Comparison of ENCODE assay signal across 18 cellular contexts in the genomic region with DNA sequence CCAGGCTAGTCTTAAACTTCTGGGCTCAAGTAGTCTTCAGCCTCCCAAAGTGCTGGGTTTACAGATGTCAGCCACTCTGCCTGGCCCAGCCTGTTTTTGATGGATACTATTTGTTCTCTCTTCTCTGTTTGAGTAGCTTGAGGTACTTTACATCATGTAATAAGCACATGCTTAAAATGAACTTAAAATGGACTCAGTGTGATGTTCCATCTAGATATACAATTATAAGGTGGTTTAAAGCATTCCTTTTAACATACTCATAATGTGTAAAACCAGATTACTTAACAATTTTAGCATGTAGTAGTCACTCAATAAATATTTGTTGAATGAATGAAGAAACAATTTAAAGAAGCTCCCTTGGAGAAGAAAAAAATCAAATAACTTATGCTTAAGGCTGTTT. TPM values are rescaled to one million over a fixed set of nuclear protein-coding genes. Genes with fewer than 3 reads are reported as not detected.
A peak's percentile ranks its signal among the peaks of the same experiment; 100 is the strongest.
DNase-seq lines count a peak whose midpoint lies in the region; ATAC-seq and TF ChIP-seq lines count a peak whose summit lies in the region.
"Had no signal": no experiment of that assay in that cellular context is flagged by ENCODE, and none has a peak within 500 bp of the region (broad histone marks: within the 10 kb centered on the region; RNA-seq: fewer than 3 reads in every experiment).

No MANE protein-coding gene starts in this region.

- H2BK120ac ChIP-seq in mesendoderm (ENCODE audit: low read depth, low read length): no peak overlapping the region

- no peak overlapping the region for H2BK5ac ChIP-seq in mesendoderm (ENCODE audit: low read length)

- peaks cover 1% of the 10 kb centered on the region for H3K36me3 Mint-ChIP-seq in endodermal cell (ENCODE audit: low read depth)
- no peaks in the 10 kb centered on the region for H3K36me3 Mint-ChIP-seq in activated CD4-positive, alpha-beta T cell treated with anti-CD3 and anti-CD28 coated beads, Interleukin-2, amount 10 ng/mL, durations not matched to agents 7 days and 5 days (ENCODE audit: low read depth)

- H3K4ac ChIP-seq in mesendoderm (ENCODE audit: low read depth, low read length): no peak overlapping the region

- H2BK15ac ChIP-seq in mesendoderm (replicated peaks; ENCODE audit: low read depth): no peak overlapping the region

- H3K4me2 ChIP-seq in mesendoderm (ENCODE audit: low read length): no peak overlapping the region

- H3K9me3 ChIP-seq in endodermal cell (ENCODE audit: control insufficient read depth, low read length): peaks cover 2% of the 10 kb centered on the region
- H3K9me3 ChIP-seq: MG63, vagina had no signal

- H4K8ac ChIP-seq in mesendoderm (ENCODE audit: low read depth, low read length): no peak overlapping the region

- no peak overlapping the region for H3K27ac ChIP-seq in endodermal cell (ENCODE audit: low read depth, low read length)
- peak overlapping the region; percentile 45 for H3K27ac ChIP-seq in mesendoderm (ENCODE audit: low read depth, low read length)
- H3K27ac ChIP-seq: vagina, VCaP had no signal

- H3K18ac ChIP-seq in mesendoderm (ENCODE audit: low read length): peak overlapping the region; percentile 96

- H3K23ac ChIP-seq in mesendoderm (ENCODE audit: low read length): no peak overlapping the region

- no peak overlapping the region for H2AK5ac ChIP-seq in mesendoderm (ENCODE audit: low read length)

- H3K36me3 ChIP-seq in endodermal cell (ENCODE audit: control insufficient read depth, insufficient read depth, low read length) (peaks cover under 1% of the 10 kb centered on the region), mesendoderm (ENCODE audit: control insufficient read depth, insufficient read depth, low read length) (no peaks in the 10 kb centered on the region)
- H3K36me3 ChIP-seq: MG63, vagina had no signal

- H3K9me3 Mint-ChIP-seq in endodermal cell: no peaks in the 10 kb centered on the region
- no peaks in the 10 kb centered on the region for H3K9me3 Mint-ChIP-seq in activated CD4-positive, alpha-beta T cell treated with anti-CD3 and anti-CD28 coated beads, Interleukin-2, amount 10 ng/mL, durations not matched to agents 7 days and 5 days
- H3K9me3 Mint-ChIP-seq: activated T-helper 17 cell treated with anti-CD3 and anti-CD28 coated beads, Interleukin-2, amount 50 U/mL, for 72 hours had no signal

- no peak for TF ChIP-seq CTCF in endodermal cell (conservative IDR thresholded peaks at IDR 0.05)

- H3K4me1 ChIP-seq in endodermal cell (ENCODE audit: control insufficient read depth, insufficient read depth, low read length) (peaks cover 12% of the 10 kb centered on the region), mesendoderm (ENCODE audit: control insufficient read depth, low read depth, low read length) (peaks cover 12% of the 10 kb centered on the region)
- H3K4me1 ChIP-seq: vagina had no signal

- no peaks in the 10 kb centered on the region for H3K27me3 Mint-ChIP-seq in endodermal cell (ENCODE audit: insufficient read depth)
- peaks cover 5% of the 10 kb centered on the region for H3K27me3 Mint-ChIP-seq in activated CD4-positive, alpha-beta T cell treated with anti-CD3 and anti-CD28 coated beads, Interleukin-2, amount 10 ng/mL, durations not matched to agents 7 days and 5 days

- no peaks in the 10 kb centered on the region for H3K27me3 ChIP-seq in endodermal cell (ENCODE audit: control insufficient read depth, insufficient read depth, low read length, poor library complexity, severe bottlenecking)
- H3K27me3 ChIP-seq in mesendoderm (ENCODE audit: insufficient read depth, low read length, poor library complexity): no peaks in the 10 kb centered on the region
- H3K27me3 ChIP-seq: MG63, vagina had no signal

- CTCF ChIA-PET in activated CD4-positive, alpha-beta T cell treated with anti-CD3 and anti-CD28 coated beads, Interleukin-2, amount 10 ng/mL, durations not matched to agents 7 days and 5 days (lab: Charles Lee): no interaction called here

- no peak overlapping the region for H3K27ac Mint-ChIP-seq in endodermal cell
- H3K27ac Mint-ChIP-seq in activated CD4-positive, alpha-beta T cell treated with anti-CD3 and anti-CD28 coated beads, Interleukin-2, amount 10 ng/mL, durations not matched to agents 7 days and 5 days: no peak overlapping the region
- H3K27ac Mint-ChIP-seq: activated T-helper 17 cell treated with anti-CD3 and anti-CD28 coated beads, Interleukin-2, amount 50 U/mL, for 72 hours; stimulated activated naive CD8-positive, alpha-beta T cell treated with anti-CD3 and anti-CD28 coated beads, Interleukin-15, Interleukin-2, amounts not matched to agents 100 ng/mL and 50 ng/mL, for 24 hours had no signal

- POLR2A ChIA-PET in activated CD4-positive, alpha-beta T cell treated with anti-CD3 and anti-CD28 coated beads, Interleukin-2, amount 10 ng/mL, durations not matched to agents 7 days and 5 days (lab: Charles Lee): no interaction called here

- no peak overlapping the region for H3K4me3 Mint-ChIP-seq in endodermal cell
- no peak overlapping the region for H3K4me3 Mint-ChIP-seq in activated CD4-positive, alpha-beta T cell treated with anti-CD3 and anti-CD28 coated beads, Interleukin-2, amount 10 ng/mL, durations not matched to agents 7 days and 5 days
- H3K4me3 Mint-ChIP-seq: activated T-helper 17 cell treated with anti-CD3 and anti-CD28 coated beads, Interleukin-2, amount 50 U/mL, for 72 hours; stimulated activated naive CD8-positive, alpha-beta T cell treated with anti-CD3 and anti-CD28 coated beads, Interleukin-15, Interleukin-2, amounts not matched to agents 100 ng/mL and 50 ng/mL, for 24 hours had no signal

- ATAC-seq in GM21786 (IDR thresholded peaks at IDR 0.05; ENCODE audit: unreplicated experiment) (no peak), HG02588 (IDR thresholded peaks at IDR 0.05; ENCODE audit: unreplicated experiment) (no peak)
- ATAC-seq: activated T-helper 17 cell treated with anti-CD3 and anti-CD28 coated beads, Interleukin-2, amount 50 U/mL, for 72 hours had no signal

- H3K79me1 ChIP-seq in mesendoderm (ENCODE audit: low read length): peaks cover 14% of the 10 kb centered on the region

- H3K4me1 Mint-ChIP-seq in endodermal cell: peaks cover 53% of the 10 kb centered on the region
- H3K4me1 Mint-ChIP-seq in activated CD4-positive, alpha-beta T cell treated with anti-CD3 and anti-CD28 coated beads, Interleukin-2, amount 10 ng/mL, durations not matched to agents 7 days and 5 days: peaks cover 5% of the 10 kb centered on the region

- H3K56ac ChIP-seq in mesendoderm (ENCODE audit: low read length): peak overlapping the region; percentile 17

- no peak overlapping the region for H3K4me3 ChIP-seq in endodermal cell (ENCODE audit: low read length)
- no peak overlapping the region for H3K4me3 ChIP-seq in mesendoderm (ENCODE audit: low read length)
- H3K4me3 ChIP-seq: MG63, vagina had no signal

- peak; percentile 84 for DNase-seq in EH (ENCODE audit: low read depth)
- DNase-seq in NCI-H226: peak; percentile 44
- no peak for DNase-seq in endodermal cell
- no peak for DNase-seq in mesendoderm
- no peak for DNase-seq in activated CD4-positive, alpha-beta T cell treated with anti-CD3 and anti-CD28 coated beads, Interleukin-2, amount 10 ng/mL, durations not matched to agents 7 days and 5 days
- no peak for DNase-seq in DMS114 treated with DMSO at 0.1 percent for 48 hours (lab: John Stamatoyannopoulos, UW; ENCODE audit: unreplicated experiment)
- DNase-seq: amniotic stem cell, MG63, NCI-H1694 treated with DMSO at 0.1 percent for 48 hours, NCI-H510A treated with DMSO at 0.1 percent for 48 hours, occipital lobe, small intestine had no signal

- no peak overlapping the region for H4K5ac ChIP-seq in mesendoderm (ENCODE audit: low read length)

- H3K79me2 ChIP-seq in mesendoderm (ENCODE audit: control insufficient read depth, insufficient read depth, low read length): peaks cover 7% of the 10 kb centered on the region

- H3K9ac ChIP-seq in endodermal cell (ENCODE audit: extremely low read depth, low read length, poor library complexity, severe bottlenecking) (peak overlapping the region; percentile 31), mesendoderm (ENCODE audit: low read length) (no peak overlapping the region)

RNA-seq across cellular contexts. Expression of gene PTPRM, which starts 9.6 kb away (rescaled TPM):
- 10 to 100 TPM; 47.2 to 57.6 TPM for total RNA-seq in endodermal cell
- polyA plus RNA-seq in endodermal cell (2013, experiment 1 of 2): 79.0 TPM
- polyA plus RNA-seq in endodermal cell (2013, experiment 2 of 2): 78.6 TPM
- 11.5 TPM for polyA plus RNA-seq in mesendoderm (2013, experiment 1 of 2)
- 10.8 TPM for polyA plus RNA-seq in mesendoderm (2013, experiment 2 of 2)
- 10 to 100 TPM in 1 of 2 experiments, 1 to 10 TPM in 1; 5.1 to 10.5 TPM for total RNA-seq in activated CD4-positive, alpha-beta T cell treated with anti-CD3 and anti-CD28 coated beads, Interleukin-2, amount 10 ng/mL, durations not matched to agents 7 days and 5 days

Comparison
In these comparisons a context has a peak if more than half of its experiments do, and no peak if none do; other contexts are left out.
1. DNase-seq: peak in EH (single experiment) and NCI-H226 (single experiment); none in endodermal cell (single experiment), mesendoderm (single experiment), activated CD4-positive, alpha-beta T cell treated with anti-CD3 and anti-CD28 coated beads, Interleukin-2, amount 10 ng/mL, durations not matched to agents 7 days and 5 days (single experiment) and DMS114 treated with DMSO at 0.1 percent for 48 hours (single experiment).
2. RNA of gene PTPRM, which starts 9.6 kb away (total RNA-seq): 47.2 to 57.6 TPM in endodermal cell; 5.1 to 10.5 TPM in activated CD4-positive, alpha-beta T cell treated with anti-CD3 and anti-CD28 coated beads, Interleukin-2, amount 10 ng/mL, durations not matched to agents 7 days and 5 days; every median in the first group is over 4 times any median in the second.